ENCODE assay signal across 8 cellular contexts in the genomic region with DNA sequence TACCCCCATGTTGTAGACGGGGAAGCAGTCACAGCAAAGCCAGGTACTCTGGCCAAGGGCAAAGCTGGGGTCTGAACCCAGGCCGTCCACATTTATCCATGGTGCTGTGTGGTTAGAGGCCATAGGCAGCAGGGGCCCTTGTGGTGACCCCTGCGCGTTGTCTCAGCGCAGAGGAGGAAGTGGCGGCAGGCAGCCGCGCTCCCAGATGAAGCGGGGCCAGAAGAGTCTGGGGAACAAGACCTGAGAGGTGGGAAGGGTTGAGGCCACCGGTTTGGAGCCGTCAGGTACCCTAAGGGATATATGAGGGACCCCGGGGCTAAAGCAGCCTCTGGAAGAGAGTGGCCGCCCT. TPM values are rescaled to one million over a fixed set of nuclear protein-coding genes. Genes with fewer than 3 reads are reported as not detected.
DNase-seq lines count a peak whose midpoint lies in the region; ATAC-seq and TF ChIP-seq lines count a peak whose summit lies in the region.

No MANE protein-coding gene starts in this region.

- H3K27ac ChIP-seq in HL-60 (replicated peaks) (peak overlapping the region; percentile 63), WERI-Rb-1 (no peak overlapping the region)

- H3K36me3 Mint-ChIP-seq in nephron progenitor cell (ENCODE audit: low read depth), result no peaks in the 10 kb centered on the region

- TF ChIP-seq CTCF in HL-60 (IDR thresholded peaks at IDR 0.05; ENCODE audit: insufficient read depth, low read length) (no peak), WERI-Rb-1 (IDR thresholded peaks at IDR 0.05; ENCODE audit: low read depth, low read length) (0 out of 2 replicates have a peak, but pooled peaks have one; percentile 6), nephron progenitor cell (IDR thresholded peaks at IDR 0.05) (no peak)

- DNase-seq in ELF-1 (ENCODE audit: low read depth, low spot score), result peak; percentile 25
- DNase-seq in HL-60 (ENCODE audit: low read depth in 1 of 2, low spot score in 1 of 2), result peak; percentile 50 to 82
- peak; percentile 35 for DNase-seq in WERI-Rb-1
- peak; percentile 31 for DNase-seq in nephron progenitor cell
- no peak for DNase-seq in NCI-H2081 treated with DMSO at 0.1 percent for 48 hours (lab: John Stamatoyannopoulos, UW)
- no peak for DNase-seq in amniotic stem cell (lab: John Stamatoyannopoulos, UW)

- peaks cover 32% of the 10 kb centered on the region for H3K27me3 Mint-ChIP-seq in nephron progenitor cell (ENCODE audit: low read depth, poor library complexity)

- peak overlapping the region; percentile 87 for H3K4me3 Mint-ChIP-seq in nephron progenitor cell

- no peaks in the 10 kb centered on the region for H3K36me3 ChIP-seq in WERI-Rb-1

- H3K4me3 ChIP-seq in HL-60 (replicated peaks; ENCODE audit: insufficient read depth, low read length) (peak overlapping the region; percentile 83), WERI-Rb-1 (ENCODE audit: low read depth, low read length) (peak overlapping the region; percentile 49)

- H3K27me3 ChIP-seq in HL-60 (ENCODE audit: insufficient read depth, poor library complexity, severe bottlenecking) (no peaks in the 10 kb centered on the region), WERI-Rb-1 (ENCODE audit: insufficient read depth, low read depth, severe bottlenecking) (no peaks in the 10 kb centered on the region)

- H3K27ac Mint-ChIP-seq in nephron progenitor cell, result no peak overlapping the region

- ATAC-seq in GM21367 (IDR thresholded peaks at IDR 0.05; ENCODE audit: unreplicated experiment) (peak; percentile 50), esophagus mucosa (peak; percentile 62)

- H3K9me3 ChIP-seq in WERI-Rb-1 (ENCODE audit: severe bottlenecking), result no peaks in the 10 kb centered on the region

- peaks cover 3% of the 10 kb centered on the region for H3K9me3 Mint-ChIP-seq in nephron progenitor cell

- H3K4me1 Mint-ChIP-seq in nephron progenitor cell, result peaks cover 5% of the 10 kb centered on the region

RNA-seq across cellular contexts. Expression of gene ZNF396, which starts 0.8 kb away (rescaled TPM):
- total RNA-seq in esophagus mucosa, result 0.80 TPM

RNA-seq across cellular contexts. Expression of gene ZNF24, which starts 32.1 kb away (rescaled TPM):
- total RNA-seq in esophagus mucosa, result 26.7 TPM

Comparison
In these comparisons a context has a peak if more than half of its experiments do, and no peak if none do; other contexts are left out.
1. DNase-seq: peak in ELF-1 (single experiment), HL-60 (2 of 2), WERI-Rb-1 (single experiment) and nephron progenitor cell (single experiment); none in NCI-H2081 treated with DMSO at 0.1 percent for 48 hours (single experiment) and amniotic stem cell (single experiment).